In genomic region chr4:76663794-76664193, GRCh38 we compare ENCODE assay signal across 15 cellular contexts.
"Had no signal": no experiment of that assay in that cellular context is flagged by ENCODE, and none has a peak within 500 bp of the region (broad histone marks: within the 10 kb centered on the region; RNA-seq: fewer than 3 reads in every experiment).

No MANE protein-coding gene starts in this region.

- H2AFZ ChIP-seq: parathyroid adenoma had no signal

- H3K4me3 ChIP-seq: left ventricle myocardium inferior had no signal

- H3K9ac ChIP-seq: parathyroid adenoma had no signal

- H3K27ac ChIP-seq: left ventricle myocardium inferior, parathyroid adenoma had no signal

- H3K36me3 ChIP-seq: left ventricle myocardium inferior had no signal

- H3K9me3 ChIP-seq: left ventricle myocardium inferior had no signal

- H3K4me1 ChIP-seq: parathyroid adenoma had no signal

- H3K79me2 ChIP-seq: parathyroid adenoma had no signal

- ATAC-seq: stimulated activated naive CD8-positive, alpha-beta T cell treated with anti-CD3 and anti-CD28 coated beads, Interleukin-15, amount 100 ng/mL, for 72 hours; WTC11 had no signal

- DNase-seq: activated CD4-positive, alpha-beta T cell treated with anti-CD3 and anti-CD28 coated beads for 48 hours; activated naive CD4-positive, alpha-beta T cell treated with Interleukin-2 at 50 U/mL for 16 hours; central memory CD4-positive, alpha-beta T cell; cortex of kidney; effector memory CD4-positive, alpha-beta T cell; erythroblast; glutamatergic neuron; left ventricle myocardium inferior; mesendoderm; naive B cell; stimulated activated CD4-positive, alpha-beta T cell treated with anti-CD3 and anti-CD28 coated beads, Interleukin-15, amount 100 ng/mL, for 24 hours; stimulated activated CD4-positive, alpha-beta T cell treated with anti-CD3 and anti-CD28 coated beads, Interleukin-4, amount 100 ng/mL, for 24 hours; stimulated activated naive CD8-positive, alpha-beta T cell treated with anti-CD3 and anti-CD28 coated beads, Interleukin-15, amount 100 ng/mL, for 72 hours had no signal
